23 cellular contexts compared by ENCODE assay signal in genomic region chr11:19767691-19768151, GRCh38.
"Had no signal": no experiment of that assay in that cellular context is flagged by ENCODE, and none has a peak within 500 bp of the region (broad histone marks: within the 10 kb centered on the region; RNA-seq: fewer than 3 reads in every experiment).

No MANE protein-coding gene starts in this region.

- H3K4me3 Mint-ChIP-seq: activated CD4-positive, alpha-beta T cell treated with anti-CD3 and anti-CD28 coated beads, Interleukin-2, amount 10 ng/mL, durations not matched to agents 7 days and 5 days; activated CD8-positive, alpha-beta memory T cell treated with anti-CD3 and anti-CD28 coated beads, Interleukin-2, amount 10 ng/mL, durations not matched to agents 7 days and 5 days; activated CD8-positive, alpha-beta T cell treated with anti-CD3 and anti-CD28 coated beads for 36 hours; activated naive CD8-positive, alpha-beta T cell treated with anti-CD3 and anti-CD28 coated beads, Interleukin-2, amount 50 U/mL, for 24 hours; activated T-helper 1 cell treated with anti-CD3 and anti-CD28 coated beads, Interleukin-12 subunit alpha, Interleukin-12 subunit beta, Interleukin-2, Interleukin-4 antibody, amounts not matched to agents 30 ng/mL and 10 ng/mL and 1 ng/mL, durations not matched to agents 14 hours and 24 hours and 36 hours; natural killer cell had no signal

- H3K4me3 ChIP-seq: body of pancreas, esophagus muscularis mucosa, gastroesophageal sphincter, spleen, thoracic aorta, upper lobe of left lung had no signal

- H3K36me3 Mint-ChIP-seq: activated CD8-positive, alpha-beta memory T cell treated with anti-CD3 and anti-CD28 coated beads, Interleukin-2, amount 10 ng/mL, durations not matched to agents 7 days and 5 days; natural killer cell had no signal

- H3K9me3 Mint-ChIP-seq: activated CD4-positive, alpha-beta T cell treated with anti-CD3 and anti-CD28 coated beads, Interleukin-2, amount 10 ng/mL, durations not matched to agents 7 days and 5 days; activated CD8-positive, alpha-beta T cell treated with anti-CD3 and anti-CD28 coated beads for 36 hours; activated naive CD8-positive, alpha-beta T cell treated with anti-CD3 and anti-CD28 coated beads, Interleukin-2, amount 50 U/mL, for 24 hours; activated T-helper 1 cell treated with anti-CD3 and anti-CD28 coated beads, Interleukin-12 subunit alpha, Interleukin-12 subunit beta, Interleukin-2, Interleukin-4 antibody, amounts not matched to agents 30 ng/mL and 10 ng/mL and 1 ng/mL, durations not matched to agents 14 hours and 24 hours and 36 hours; natural killer cell had no signal

- H3K27ac ChIP-seq: body of pancreas, esophagus muscularis mucosa, gastroesophageal sphincter, spleen, thoracic aorta had no signal

- H3K4me1 Mint-ChIP-seq: activated naive CD8-positive, alpha-beta T cell treated with anti-CD3 and anti-CD28 coated beads, Interleukin-2, amount 50 U/mL, for 24 hours; natural killer cell had no signal

- H3K27me3 ChIP-seq: body of pancreas, esophagus muscularis mucosa, gastroesophageal sphincter, upper lobe of left lung had no signal

- H3K9me3 ChIP-seq: body of pancreas, esophagus muscularis mucosa, gastroesophageal sphincter, spleen, thoracic aorta, upper lobe of left lung had no signal

- H3K4me1 ChIP-seq: spleen had no signal

- H3K27ac Mint-ChIP-seq: activated CD4-positive, alpha-beta T cell treated with anti-CD3 and anti-CD28 coated beads, Interleukin-2, amount 10 ng/mL, durations not matched to agents 7 days and 5 days; activated CD8-positive, alpha-beta memory T cell treated with anti-CD3 and anti-CD28 coated beads, Interleukin-2, amount 10 ng/mL, durations not matched to agents 7 days and 5 days; activated CD8-positive, alpha-beta T cell treated with anti-CD3 and anti-CD28 coated beads for 36 hours; activated naive CD8-positive, alpha-beta T cell treated with anti-CD3 and anti-CD28 coated beads, Interleukin-2, amount 50 U/mL, for 24 hours; activated T-helper 1 cell treated with anti-CD3 and anti-CD28 coated beads, Interleukin-12 subunit alpha, Interleukin-12 subunit beta, Interleukin-2, Interleukin-4 antibody, amounts not matched to agents 30 ng/mL and 10 ng/mL and 1 ng/mL, durations not matched to agents 14 hours and 24 hours and 36 hours; natural killer cell; progenitor cell of endocrine pancreas had no signal

- DNase-seq: activated CD4-positive, alpha-beta T cell treated with anti-CD3 and anti-CD28 coated beads, Interleukin-2, amount 10 ng/mL, durations not matched to agents 7 days and 5 days; activated CD8-positive, alpha-beta memory T cell treated with anti-CD3 and anti-CD28 coated beads, Interleukin-2, amount 10 ng/mL, durations not matched to agents 7 days and 5 days; activated CD8-positive, alpha-beta T cell treated with anti-CD3 and anti-CD28 coated beads for 36 hours; activated gamma-delta T cell; activated naive CD4-positive, alpha-beta T cell treated with anti-CD3 and anti-CD28 coated beads, Interleukin-2, amount 50 U/mL, for 16 hours; activated naive CD8-positive, alpha-beta T cell treated with anti-CD3 and anti-CD28 coated beads, Interleukin-2, amount 50 U/mL, for 24 hours; activated T-cell treated with anti-CD3 and anti-CD28 coated beads for 4 hours; body of pancreas; central memory CD4-positive, alpha-beta T cell; effector memory CD4-positive, alpha-beta T cell; mammary epithelial cell; midbrain; natural killer cell; retina; spleen; stimulated activated CD4-positive, alpha-beta T cell treated with anti-CD3 and anti-CD28 coated beads, Interleukin-4, amount 100 ng/mL, for 1 hour; stimulated activated naive CD4-positive, alpha-beta T cell had no signal

- H3K36me3 ChIP-seq: gastroesophageal sphincter, spleen, thoracic aorta, upper lobe of left lung had no signal
